1 cellular context compared by ENCODE assay signal in genomic region chr3:183815565-183815943, GRCh38.
TF ChIP-seq lines count a peak whose summit lies in the region.

No MANE protein-coding gene starts in this region.

TF ChIP-seq in GM23338, 12 proteins besides CTCF, POLR2A, EP300 and RAD21 (continued from another document):
- TF ChIP-seq ZNF462 (CRISPR knock-in tag; IDR thresholded peaks at IDR 0.05) (no peak), POLR2AphosphoS5 (IDR thresholded peaks at IDR 0.05; ENCODE audit: low read depth) (no peak), ZNF331 (CRISPR knock-in tag; IDR thresholded peaks at IDR 0.05; ENCODE audit: low read depth) (no peak), EZH2 (IDR thresholded peaks at IDR 0.05; ENCODE audit: low read depth, unreplicated experiment) (no peak), STAT1 (IDR thresholded peaks at IDR 0.05; ENCODE audit: unreplicated experiment) (no peak), EZH2phosphoT487 (IDR thresholded peaks at IDR 0.05; ENCODE audit: unreplicated experiment) (no peak), NANOG (IDR thresholded peaks at IDR 0.05; ENCODE audit: borderline replicate concordance) (no peak), JUNB (IDR thresholded peaks at IDR 0.05; ENCODE audit: unreplicated experiment) (no peak)
- TF ChIP-seq, protein P1, sequence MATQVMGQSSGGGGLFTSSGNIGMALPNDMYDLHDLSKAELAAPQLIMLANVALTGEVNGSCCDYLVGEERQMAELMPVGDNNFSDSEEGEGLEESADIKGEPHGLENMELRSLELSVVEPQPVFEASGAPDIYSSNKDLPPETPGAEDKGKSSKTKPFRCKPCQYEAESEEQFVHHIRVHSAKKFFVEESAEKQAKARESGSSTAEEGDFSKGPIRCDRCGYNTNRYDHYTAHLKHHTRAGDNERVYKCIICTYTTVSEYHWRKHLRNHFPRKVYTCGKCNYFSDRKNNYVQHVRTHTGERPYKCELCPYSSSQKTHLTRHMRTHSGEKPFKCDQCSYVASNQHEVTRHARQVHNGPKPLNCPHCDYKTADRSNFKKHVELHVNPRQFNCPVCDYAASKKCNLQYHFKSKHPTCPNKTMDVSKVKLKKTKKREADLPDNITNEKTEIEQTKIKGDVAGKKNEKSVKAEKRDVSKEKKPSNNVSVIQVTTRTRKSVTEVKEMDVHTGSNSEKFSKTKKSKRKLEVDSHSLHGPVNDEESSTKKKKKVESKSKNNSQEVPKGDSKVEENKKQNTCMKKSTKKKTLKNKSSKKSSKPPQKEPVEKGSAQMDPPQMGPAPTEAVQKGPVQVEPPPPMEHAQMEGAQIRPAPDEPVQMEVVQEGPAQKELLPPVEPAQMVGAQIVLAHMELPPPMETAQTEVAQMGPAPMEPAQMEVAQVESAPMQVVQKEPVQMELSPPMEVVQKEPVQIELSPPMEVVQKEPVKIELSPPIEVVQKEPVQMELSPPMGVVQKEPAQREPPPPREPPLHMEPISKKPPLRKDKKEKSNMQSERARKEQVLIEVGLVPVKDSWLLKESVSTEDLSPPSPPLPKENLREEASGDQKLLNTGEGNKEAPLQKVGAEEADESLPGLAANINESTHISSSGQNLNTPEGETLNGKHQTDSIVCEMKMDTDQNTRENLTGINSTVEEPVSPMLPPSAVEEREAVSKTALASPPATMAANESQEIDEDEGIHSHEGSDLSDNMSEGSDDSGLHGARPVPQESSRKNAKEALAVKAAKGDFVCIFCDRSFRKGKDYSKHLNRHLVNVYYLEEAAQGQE (IDR thresholded peaks at IDR 0.05; ENCODE audit: unreplicated experiment), result no peak
